In genomic region chr14:60250318-60251035, GRCh38 we compare ENCODE assay signal across 8 cellular contexts. TPM values are rescaled to one million over a fixed set of nuclear protein-coding genes. Genes with fewer than 3 reads are reported as not detected.
DNase-seq lines count a peak whose midpoint lies in the region; ATAC-seq and TF ChIP-seq lines count a peak whose summit lies in the region.

No MANE protein-coding gene starts in this region.

- H3K4me1 ChIP-seq in Peyer's patch: peaks cover 0 to 29% (median 15%) of the 10 kb centered on the region in 4 donors
- peaks cover 23% of the 10 kb centered on the region for H3K4me1 ChIP-seq in neuron (ENCODE audit: insufficient read depth, low read length)

- H3K27ac ChIP-seq in 22Rv1: peak overlapping the region; percentile 99
- H3K27ac ChIP-seq in Peyer's patch: peak overlapping the region; percentile 95 to 100 (median 99)

- TF ChIP-seq CTCF in 22Rv1 (IDR thresholded peaks at IDR 0.05) (no peak), Peyer's patch (IDR thresholded peaks at IDR 0.05) (no peak), epithelial cell of esophagus (IDR thresholded peaks at IDR 0.05; ENCODE audit: insufficient read depth, low read depth, low read length, missing control alignments) (no peak)

- TF ChIP-seq POLR2A in Peyer's patch (IDR thresholded peaks at IDR 0.05): no peak

- no peaks in the 10 kb centered on the region for H3K9me3 ChIP-seq in Peyer's patch
- H3K9me3 ChIP-seq in neuron (ENCODE audit: low read length): no peaks in the 10 kb centered on the region

- H3K36me3 ChIP-seq in Peyer's patch (no peaks in the 10 kb centered on the region), neuron (ENCODE audit: insufficient read depth, low read length) (no peaks in the 10 kb centered on the region)

- no peak for ATAC-seq in GM18511 (IDR thresholded peaks at IDR 0.05; ENCODE audit: unreplicated experiment)

- H3K4me3 ChIP-seq in Peyer's patch (peak overlapping the region; percentile 59 to 90 (median 81)), epithelial cell of esophagus (ENCODE audit: low read length) (peak overlapping the region; percentile 67), neuron (ENCODE audit: low read length) (peak overlapping the region; percentile 98)

- H3K27me3 ChIP-seq in Peyer's patch: no peaks in the 10 kb centered on the region
- no peaks in the 10 kb centered on the region for H3K27me3 ChIP-seq in neuron (ENCODE audit: insufficient read depth, low read length)

- DNase-seq in G401 (ENCODE audit: low spot score) (peak; percentile 27), Peyer's patch (no peak), epithelial cell of esophagus (ENCODE audit: low read depth) (peak; percentile 45), AML-193 (lab: John Stamatoyannopoulos, UW) (no peak)
- DNase-seq in NK-92 treated with Interleukin-12 subunit alpha and Interleukin-12 subunit beta, amount 100 ng/mL, for 24 hours (lab: John Stamatoyannopoulos, UW): no peak

- peak overlapping the region; percentile 66 for H2AFZ ChIP-seq in neuron (ENCODE audit: low read depth, low read length)

- in situ Hi-C loops in G401 (cut with HindIII; ENCODE audit: low sequenced_read_pairs): no loop called here

RNA-seq across cellular contexts. Expression of gene PPM1A, which starts 1.5 kb away (rescaled TPM):
- total RNA-seq in G401 (2014; rRNA removed; shearing (Covaris generic)): 23.0 and 37.6 TPM in 2 replicates
- 100 to 1,000 TPM in 2 of 4 donors, 10 to 100 TPM in 2; 55.3 to 134 (median 84.4) TPM for total RNA-seq in Peyer's patch

Comparison
In these comparisons a context has a peak if more than half of its experiments do, and no peak if none do; other contexts are left out.
1. DNase-seq: peak in G401 (single experiment) and epithelial cell of esophagus (single experiment); none in Peyer's patch (0 of 3), NK-92 treated with Interleukin-12 subunit alpha and Interleukin-12 subunit beta, amount 100 ng/mL, for 24 hours (single experiment) and AML-193 (0 of 2).
2. Peak in every context shown above with its lines, with median percentiles within 50 percentile points of each other: H3K4me3 ChIP-seq.